Comparison of ENCODE assay signal across 8 cellular contexts in the genomic region with DNA sequence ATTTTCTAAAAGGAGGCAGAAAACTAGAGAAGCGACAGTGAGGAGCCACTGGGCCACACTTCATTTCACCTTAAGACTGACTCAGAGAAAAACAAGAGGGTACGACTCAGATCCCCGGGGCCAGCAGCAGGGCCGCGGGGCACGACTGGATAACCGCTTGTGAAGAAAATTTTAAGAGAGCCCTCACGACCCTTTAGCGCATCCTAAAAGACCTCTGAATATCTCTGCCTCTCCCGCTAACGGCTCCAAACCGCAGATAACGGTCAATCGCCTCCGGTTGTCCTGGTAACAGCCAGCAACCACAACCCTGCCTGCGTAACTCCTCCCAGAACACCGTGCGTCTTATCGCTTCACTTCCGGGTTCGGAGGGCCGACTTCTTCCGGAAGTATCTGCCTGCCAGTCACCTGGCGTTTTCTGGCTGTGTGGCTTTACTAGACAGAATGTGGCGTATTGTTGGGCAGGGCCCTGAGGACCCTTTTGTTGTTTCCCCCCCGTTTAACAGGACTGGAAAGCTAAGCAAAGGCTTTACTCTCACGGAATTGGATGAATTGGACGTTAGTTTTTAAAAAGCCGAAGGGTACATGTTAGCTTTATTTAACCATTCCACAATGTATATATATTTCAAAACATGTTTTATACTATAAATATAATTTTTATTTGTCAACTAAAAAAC. TPM values are rescaled to one million over a fixed set of nuclear protein-coding genes. Genes with fewer than 3 reads are reported as not detected.
DNase-seq lines count a peak whose midpoint lies in the region; ATAC-seq, FAIRE-seq and TF ChIP-seq lines count a peak whose summit lies in the region.

No MANE protein-coding gene starts in this region.

- H3K27ac Mint-ChIP-seq in activated T-helper 1 cell treated with anti-CD3 and anti-CD28 coated beads, Interleukin-12 subunit alpha, Interleukin-12 subunit beta, Interleukin-2, Interleukin-4 antibody, amounts not matched to agents 30 ng/mL and 10 ng/mL and 1 ng/mL, durations not matched to agents 14 hours and 24 hours and 36 hours: peak overlapping the region; percentile 99
- peak overlapping the region; percentile 98 to 100 (median 99) for H3K27ac Mint-ChIP-seq in naive thymus-derived CD8-positive, alpha-beta T cell
- peak overlapping the region; percentile 99 for H3K27ac Mint-ChIP-seq in stimulated activated naive B cell treated with anti-CD40 and anti-IgM and Interleukin-4, amounts not matched to agents 10 μg/mL and 1 μg/mL and 100 μg/mL, for 72 hours

- WGBS in GM23248 (ENCODE audit: low coverage in 1 of 2, low lambda C conversion rate in 2 of 2, missing lambda C conversion rate in 2 of 2), 2 experiments: 1% methylated on average over 29 of the region's 29 CpGs

- H3K4me3 ChIP-seq in DOHH2 (ENCODE audit: low read length) (peak overlapping the region; percentile 89), GM23248 (peak overlapping the region; percentile 82), Karpas-422 (ENCODE audit: low read length) (peak overlapping the region; percentile 81), fibroblast of mammary gland (ENCODE audit: control insufficient read depth, low read depth, low read length) (peak overlapping the region; percentile 69)

- peak; percentile 75 for FAIRE-seq in RCC 7860 (lab: Jason Lieb, UNC)

- DNase-seq in GM23248 (peak; percentile 98), Karpas-422 (peak; percentile 98), RCC 7860 (ENCODE audit: low spot score) (peak; percentile 92), fibroblast of mammary gland (ENCODE audit: low read depth) (peak; percentile 89)
- DNase-seq in activated T-helper 1 cell treated with anti-CD3 and anti-CD28 coated beads, Interleukin-12 subunit alpha, Interleukin-12 subunit beta, Interleukin-2, Interleukin-4 antibody, amounts not matched to agents 30 ng/mL and 10 ng/mL and 1 ng/mL, durations not matched to agents 14 hours and 24 hours and 36 hours (ENCODE audit: low spot score): peak; percentile 92
- DNase-seq in naive thymus-derived CD8-positive, alpha-beta T cell: peak; percentile 69 to 98 (median 94)
- DNase-seq in stimulated activated naive B cell treated with anti-CD40 and anti-IgM and Interleukin-4, amounts not matched to agents 10 μg/mL and 1 μg/mL and 100 μg/mL, for 72 hours: peak; percentile 91

- H3K9ac ChIP-seq in GM23248: peak overlapping the region; percentile 89
- H3K9ac ChIP-seq in Karpas-422 (ENCODE audit: low read length): peak overlapping the region; percentile 80

- H4K20me1 ChIP-seq in DOHH2 (ENCODE audit: control insufficient read depth, insufficient read depth, low read depth, low read length) (no peaks in the 10 kb centered on the region), GM23248 (ENCODE audit: insufficient read depth) (no peaks in the 10 kb centered on the region), Karpas-422 (ENCODE audit: insufficient read depth, low read depth, low read length) (no peaks in the 10 kb centered on the region)

- H3K36me3 Mint-ChIP-seq in activated T-helper 1 cell treated with anti-CD3 and anti-CD28 coated beads, Interleukin-12 subunit alpha, Interleukin-12 subunit beta, Interleukin-2, Interleukin-4 antibody, amounts not matched to agents 30 ng/mL and 10 ng/mL and 1 ng/mL, durations not matched to agents 14 hours and 24 hours and 36 hours (ENCODE audit: low read depth): peaks cover 12% of the 10 kb centered on the region
- H3K36me3 Mint-ChIP-seq in naive thymus-derived CD8-positive, alpha-beta T cell: peaks cover 0 to 10% (median 2%) of the 10 kb centered on the region in 3 donors
- peaks cover 6% of the 10 kb centered on the region in 2 donors for H3K36me3 Mint-ChIP-seq in stimulated activated naive B cell treated with anti-CD40 and anti-IgM and Interleukin-4, amounts not matched to agents 10 μg/mL and 1 μg/mL and 100 μg/mL, for 72 hours

- in situ Hi-C loops in GM23248 (cut with MboI): no loop called here

- H3K27me3 Mint-ChIP-seq in activated T-helper 1 cell treated with anti-CD3 and anti-CD28 coated beads, Interleukin-12 subunit alpha, Interleukin-12 subunit beta, Interleukin-2, Interleukin-4 antibody, amounts not matched to agents 30 ng/mL and 10 ng/mL and 1 ng/mL, durations not matched to agents 14 hours and 24 hours and 36 hours (ENCODE audit: insufficient read depth): no peaks in the 10 kb centered on the region
- H3K27me3 Mint-ChIP-seq in naive thymus-derived CD8-positive, alpha-beta T cell: no peaks in the 10 kb centered on the region
- no peaks in the 10 kb centered on the region for H3K27me3 Mint-ChIP-seq in stimulated activated naive B cell treated with anti-CD40 and anti-IgM and Interleukin-4, amounts not matched to agents 10 μg/mL and 1 μg/mL and 100 μg/mL, for 72 hours

- peak overlapping the region; percentile 84 for H3K4me2 ChIP-seq in DOHH2 (ENCODE audit: low read length)
- H3K4me2 ChIP-seq in GM23248 (ENCODE audit: unreplicated experiment): peak overlapping the region; percentile 88
- H3K4me2 ChIP-seq in Karpas-422 (ENCODE audit: low read depth, low read length, poor library complexity, severe bottlenecking): peak overlapping the region; percentile 90

- peak; percentile 88 to 92 for ATAC-seq in naive thymus-derived CD8-positive, alpha-beta T cell
- ATAC-seq in stimulated activated naive B cell treated with anti-CD40 and anti-IgM and Interleukin-4, amounts not matched to agents 10 μg/mL and 1 μg/mL and 100 μg/mL, for 72 hours (replicated peaks): peak; percentile 99

- H3K27me3 ChIP-seq in DOHH2 (ENCODE audit: control insufficient read depth, low read length) (no peaks in the 10 kb centered on the region), GM23248 (replicated peaks; ENCODE audit: insufficient read depth) (no peaks in the 10 kb centered on the region), Karpas-422 (ENCODE audit: low read length) (no peaks in the 10 kb centered on the region)

- H3K9me3 Mint-ChIP-seq in activated T-helper 1 cell treated with anti-CD3 and anti-CD28 coated beads, Interleukin-12 subunit alpha, Interleukin-12 subunit beta, Interleukin-2, Interleukin-4 antibody, amounts not matched to agents 30 ng/mL and 10 ng/mL and 1 ng/mL, durations not matched to agents 14 hours and 24 hours and 36 hours: peaks cover 3% of the 10 kb centered on the region
- no peaks in the 10 kb centered on the region for H3K9me3 Mint-ChIP-seq in naive thymus-derived CD8-positive, alpha-beta T cell
- peaks cover 0 to 1% of the 10 kb centered on the region in 2 donors for H3K9me3 Mint-ChIP-seq in stimulated activated naive B cell treated with anti-CD40 and anti-IgM and Interleukin-4, amounts not matched to agents 10 μg/mL and 1 μg/mL and 100 μg/mL, for 72 hours

- TF ChIP-seq CTCF in DOHH2 (IDR thresholded peaks at IDR 0.05; ENCODE audit: low read depth, low read length, poor library complexity, severe bottlenecking): no peak
- no peak for TF ChIP-seq CTCF in fibroblast of mammary gland (conservative IDR thresholded peaks at IDR 0.05; ENCODE audit: control insufficient read depth, insufficient read depth, low read depth, low read length)

- H3K4me1 ChIP-seq in DOHH2 (ENCODE audit: control insufficient read depth, low read length): peaks cover 35% of the 10 kb centered on the region
- H3K4me1 ChIP-seq in GM23248 (ENCODE audit: insufficient read depth): peaks cover 10% of the 10 kb centered on the region
- H3K4me1 ChIP-seq in Karpas-422 (ENCODE audit: low read length): peaks cover 33% of the 10 kb centered on the region

- peak overlapping the region; percentile 80 for H2AFZ ChIP-seq in GM23248
- 0 out of 2 replicates have a peak overlapping the region, but pooled peaks have one; percentile 66 for H2AFZ ChIP-seq in Karpas-422 (ENCODE audit: low read length)

- no peaks in the 10 kb centered on the region for H3K9me3 ChIP-seq in DOHH2 (ENCODE audit: control insufficient read depth, insufficient read depth, low read length)
- no peaks in the 10 kb centered on the region for H3K9me3 ChIP-seq in GM23248 (ENCODE audit: low read depth)
- H3K9me3 ChIP-seq in Karpas-422 (ENCODE audit: low read length): no peaks in the 10 kb centered on the region

- H3F3A ChIP-seq in DOHH2 (ENCODE audit: control insufficient read depth, insufficient read depth): peaks cover 10% of the 10 kb centered on the region
- no peaks in the 10 kb centered on the region for H3F3A ChIP-seq in GM23248 (ENCODE audit: insufficient read depth)

- peak overlapping the region; percentile 94 for H3K4me3 Mint-ChIP-seq in activated T-helper 1 cell treated with anti-CD3 and anti-CD28 coated beads, Interleukin-12 subunit alpha, Interleukin-12 subunit beta, Interleukin-2, Interleukin-4 antibody, amounts not matched to agents 30 ng/mL and 10 ng/mL and 1 ng/mL, durations not matched to agents 14 hours and 24 hours and 36 hours
- H3K4me3 Mint-ChIP-seq in naive thymus-derived CD8-positive, alpha-beta T cell: peak overlapping the region; percentile 92 to 99 (median 96)
- H3K4me3 Mint-ChIP-seq in stimulated activated naive B cell treated with anti-CD40 and anti-IgM and Interleukin-4, amounts not matched to agents 10 μg/mL and 1 μg/mL and 100 μg/mL, for 72 hours: peak overlapping the region; percentile 95 to 99

- POLR2A ChIA-PET in naive thymus-derived CD8-positive, alpha-beta T cell (lab: Charles Lee): no interaction called here

- H3K27ac ChIP-seq in DOHH2 (ENCODE audit: low read depth, low read length) (peak overlapping the region; percentile 81), GM23248 (peak overlapping the region; percentile 77), Karpas-422 (ENCODE audit: low read length) (peak overlapping the region; percentile 72)

- H3K9me2 ChIP-seq in DOHH2 (replicated peaks; ENCODE audit: control insufficient read depth, low read length): no peaks in the 10 kb centered on the region
- H3K9me2 ChIP-seq in GM23248 (ENCODE audit: insufficient read depth): no peaks in the 10 kb centered on the region
- H3K9me2 ChIP-seq in Karpas-422 (replicated peaks; ENCODE audit: insufficient read depth, low read length): no peaks in the 10 kb centered on the region

- H3K4me1 Mint-ChIP-seq in activated T-helper 1 cell treated with anti-CD3 and anti-CD28 coated beads, Interleukin-12 subunit alpha, Interleukin-12 subunit beta, Interleukin-2, Interleukin-4 antibody, amounts not matched to agents 30 ng/mL and 10 ng/mL and 1 ng/mL, durations not matched to agents 14 hours and 24 hours and 36 hours (ENCODE audit: low read depth): peaks cover 36% of the 10 kb centered on the region
- H3K4me1 Mint-ChIP-seq in naive thymus-derived CD8-positive, alpha-beta T cell: peaks cover 14 to 42% (median 35%) of the 10 kb centered on the region in 4 donors
- peaks cover 14 to 35% of the 10 kb centered on the region in 2 donors for H3K4me1 Mint-ChIP-seq in stimulated activated naive B cell treated with anti-CD40 and anti-IgM and Interleukin-4, amounts not matched to agents 10 μg/mL and 1 μg/mL and 100 μg/mL, for 72 hours

- intact Hi-C loops in activated T-helper 1 cell treated with anti-CD3 and anti-CD28 coated beads, Interleukin-12 subunit alpha, Interleukin-12 subunit beta, Interleukin-2, Interleukin-4 antibody, amounts not matched to agents 30 ng/mL and 10 ng/mL and 1 ng/mL, durations not matched to agents 14 hours and 24 hours and 36 hours (cut with micrococcal nuclease): loop anchor here (1.0 kb wide), 3 partner anchors 37 to 243 kb away; partner anchors contain the start of gene CTDSP2

- H3K36me3 ChIP-seq in DOHH2 (ENCODE audit: control insufficient read depth, low read length) (peaks cover 5% of the 10 kb centered on the region; the same call in 1 of the 2 replicates), GM23248 (ENCODE audit: low read depth) (no peaks in the 10 kb centered on the region), Karpas-422 (ENCODE audit: insufficient read depth, low read length) (no peaks in the 10 kb centered on the region)

- H3K79me2 ChIP-seq in DOHH2 (ENCODE audit: control insufficient read depth, low read length) (peaks cover 18% of the 10 kb centered on the region), GM23248 (ENCODE audit: insufficient read depth) (peaks cover 11% of the 10 kb centered on the region), Karpas-422 (ENCODE audit: low read length) (peaks cover 5% of the 10 kb centered on the region; the same call in 1 of the 2 replicates)

RNA-seq across cellular contexts. Expression of gene ATP23, which starts 5.4 kb away (rescaled TPM):
- total RNA-seq in GM23248 (2014; rRNA removed; shearing (Covaris generic)): 8.0 and 14.8 TPM in 2 replicates
- polyA plus RNA-seq in GM23248 (2016; fragmentation: Nextera tagmentation; extraction: Ambion mirVana): 4.3 and 5.7 TPM in 2 replicates
- total RNA-seq in Karpas-422 (2014; rRNA removed; shearing (Covaris generic); ENCODE audit: low replicate concordance): 13.1 and 36.3 TPM in 2 replicates
- 7.3 and 8.7 TPM in 2 replicates for total RNA-seq in activated T-helper 1 cell treated with anti-CD3 and anti-CD28 coated beads, Interleukin-12 subunit alpha, Interleukin-12 subunit beta, Interleukin-2, Interleukin-4 antibody, amounts not matched to agents 30 ng/mL and 10 ng/mL and 1 ng/mL, durations not matched to agents 14 hours and 24 hours and 36 hours
- 1 to 10 TPM; 7.3 to 7.7 TPM for total RNA-seq in naive thymus-derived CD8-positive, alpha-beta T cell
- polyA plus RNA-seq in naive thymus-derived CD8-positive, alpha-beta T cell: 10 to 100 TPM; 19.4 to 29.1 (median 25.2) TPM

Comparison
In these comparisons a context has a peak if more than half of its experiments do, and no peak if none do; other contexts are left out.
1. Peak in every context shown above with its lines: DNase-seq, ATAC-seq, H3K4me3 ChIP-seq and H3K27ac ChIP-seq.